In the genomic region with DNA sequence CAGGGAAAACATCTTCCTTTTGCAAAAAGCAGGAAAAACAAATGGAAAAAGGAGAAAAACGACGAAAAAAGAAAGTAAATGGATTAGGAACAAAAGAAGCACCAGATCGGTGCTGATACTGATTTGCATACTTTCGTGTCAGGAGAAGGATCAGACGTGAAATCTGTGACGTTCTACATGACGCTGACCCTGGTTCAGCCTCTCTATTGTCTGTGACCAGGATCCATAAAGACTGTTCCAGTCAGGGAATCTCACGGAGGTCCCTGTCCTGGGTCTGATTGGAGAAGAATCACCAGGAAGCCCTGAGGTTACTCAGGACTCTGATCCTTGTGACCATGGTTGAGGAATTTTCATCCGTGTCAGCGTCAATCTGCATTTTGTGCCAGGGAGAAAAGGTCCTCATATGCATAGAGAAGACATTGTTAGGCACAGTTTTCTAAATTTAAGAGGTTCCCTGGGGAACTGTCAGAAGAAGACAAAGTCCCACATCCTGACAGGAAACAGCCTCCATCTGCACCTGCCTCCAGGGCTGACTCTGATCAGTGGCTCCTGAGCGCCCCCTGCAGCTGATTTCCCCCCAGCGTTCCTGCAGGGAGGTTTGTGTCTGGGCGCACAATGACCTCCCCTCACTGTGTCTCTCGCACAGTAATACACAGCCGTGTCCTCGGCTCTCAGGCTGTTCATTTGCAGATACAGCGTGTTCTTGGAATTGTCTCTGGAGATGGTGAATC, we compare ENCODE assay signal across 8 cellular contexts.
A peak's percentile ranks its signal among the peaks of the same experiment; 100 is the strongest.
DNase-seq lines count a peak whose midpoint lies in the region; ATAC-seq and TF ChIP-seq lines count a peak whose summit lies in the region.
"Not testable (repeated sequence)": the region's sequence is repeated elsewhere in the genome, so short reads cannot be mapped to it uniquely, and the experiment has no call there.

No MANE protein-coding gene starts in this region.

- intact Hi-C loops in A673 (cut with micrococcal nuclease; ENCODE audit: unreplicated experiment): not testable (repeated sequence)

- not testable (repeated sequence) for H3K27me3 Mint-ChIP-seq in IgD-negative memory B cell; activated T-helper 17 cell treated with anti-CD3 and anti-CD28 coated beads, Interleukin-2, amount 50 U/mL, for 72 hours; stimulated activated memory B cell treated with anti-CD40 and anti-IgM and Interleukin-4, amounts not matched to agents 10 μg/mL and 1 μg/mL and 100 μg/mL, for 72 hours
- peaks cover 12% of the 10 kb centered on the region for H3K27me3 Mint-ChIP-seq in activated CD4-positive, alpha-beta memory T cell treated with anti-CD3 and anti-CD28 coated beads, Interleukin-2, amount 10 ng/mL, durations not matched to agents 7 days and 5 days

- H3K9me3 Mint-ChIP-seq in IgD-negative memory B cell; activated CD4-positive, alpha-beta memory T cell treated with anti-CD3 and anti-CD28 coated beads, Interleukin-2, amount 10 ng/mL, durations not matched to agents 7 days and 5 days; activated T-helper 17 cell treated with anti-CD3 and anti-CD28 coated beads, Interleukin-2, amount 50 U/mL, for 72 hours; stimulated activated memory B cell treated with anti-CD40 and anti-IgM and Interleukin-4, amounts not matched to agents 10 μg/mL and 1 μg/mL and 100 μg/mL, for 72 hours: not testable (repeated sequence)

- ATAC-seq in SK-N-SH treated with all-trans-retinoic acid at 6 μM for 48 hours: peak; percentile 56
- ATAC-seq in activated T-helper 17 cell treated with anti-CD3 and anti-CD28 coated beads, Interleukin-2, amount 50 U/mL, for 72 hours (replicated peaks): peak; percentile 55
- ATAC-seq in stimulated activated memory B cell treated with anti-CD40 and anti-IgM and Interleukin-4, amounts not matched to agents 10 μg/mL and 1 μg/mL and 100 μg/mL, for 72 hours: peak; percentile 67

- H3K36me3 ChIP-seq in A673 (ENCODE audit: insufficient read depth, low read length, poor library complexity, severe bottlenecking): not testable (repeated sequence)

- CTCF ChIA-PET in A673 (lab: Charles Lee); activated CD4-positive, alpha-beta memory T cell treated with anti-CD3 and anti-CD28 coated beads, Interleukin-2, amount 10 ng/mL, durations not matched to agents 7 days and 5 days (lab: Charles Lee): not testable (repeated sequence)

- not testable (repeated sequence) for H3K36me3 Mint-ChIP-seq in IgD-negative memory B cell; activated CD4-positive, alpha-beta memory T cell treated with anti-CD3 and anti-CD28 coated beads, Interleukin-2, amount 10 ng/mL, durations not matched to agents 7 days and 5 days (ENCODE audit: low read depth); activated T-helper 17 cell treated with anti-CD3 and anti-CD28 coated beads, Interleukin-2, amount 50 U/mL, for 72 hours (ENCODE audit: low read depth); stimulated activated memory B cell treated with anti-CD40 and anti-IgM and Interleukin-4, amounts not matched to agents 10 μg/mL and 1 μg/mL and 100 μg/mL, for 72 hours

- peaks cover 63% of the 10 kb centered on the region for H3K27me3 ChIP-seq in A673 (replicated peaks; ENCODE audit: insufficient read depth, low read depth, low read length, poor library complexity)

- not testable (repeated sequence) for H3K4me1 ChIP-seq in A673 (ENCODE audit: insufficient read depth, low read length, poor library complexity, severe bottlenecking)

- not testable (repeated sequence) for BruUV-seq in A673 (replicated peaks; lab: Mats Ljungman, UMichigan)

- POLR2A ChIA-PET in A673 (lab: Charles Lee; ENCODE audit: low non-redundant PET); activated CD4-positive, alpha-beta memory T cell treated with anti-CD3 and anti-CD28 coated beads, Interleukin-2, amount 10 ng/mL, durations not matched to agents 7 days and 5 days (lab: Charles Lee): not testable (repeated sequence)

- not testable (repeated sequence) for H3K27ac Mint-ChIP-seq in IgD-negative memory B cell; activated CD4-positive, alpha-beta memory T cell treated with anti-CD3 and anti-CD28 coated beads, Interleukin-2, amount 10 ng/mL, durations not matched to agents 7 days and 5 days; activated T-helper 17 cell treated with anti-CD3 and anti-CD28 coated beads, Interleukin-2, amount 50 U/mL, for 72 hours; stimulated activated memory B cell treated with anti-CD40 and anti-IgM and Interleukin-4, amounts not matched to agents 10 μg/mL and 1 μg/mL and 100 μg/mL, for 72 hours

- not testable (repeated sequence) for H3K27ac ChIP-seq in A673 (ENCODE audit: low read depth, low read length, poor library complexity, severe bottlenecking)

- not testable (repeated sequence) for H3K9me3 ChIP-seq in A673 (ENCODE audit: low read depth, low read length, poor library complexity, severe bottlenecking)

- peaks cover 0 to 22% (median 5%) of the 10 kb centered on the region in 3 donors for H3K4me1 Mint-ChIP-seq in IgD-negative memory B cell
- H3K4me1 Mint-ChIP-seq in activated CD4-positive, alpha-beta memory T cell treated with anti-CD3 and anti-CD28 coated beads, Interleukin-2, amount 10 ng/mL, durations not matched to agents 7 days and 5 days; activated T-helper 17 cell treated with anti-CD3 and anti-CD28 coated beads, Interleukin-2, amount 50 U/mL, for 72 hours: not testable (repeated sequence)
- peaks cover 25% of the 10 kb centered on the region for H3K4me1 Mint-ChIP-seq in stimulated activated memory B cell treated with anti-CD40 and anti-IgM and Interleukin-4, amounts not matched to agents 10 μg/mL and 1 μg/mL and 100 μg/mL, for 72 hours

- TF ChIP-seq CTCF in A673 (conservative IDR thresholded peaks at IDR 0.05; ENCODE audit: low read depth, low read length) (peak; percentile 42; the same call in 1 of the 2 replicates), GM12865 (IDR thresholded peaks at IDR 0.05; ENCODE audit: insufficient read depth, low read depth, low read length, missing control alignments) (peak; percentile 9)

- not testable (repeated sequence) for H3K4me3 ChIP-seq in A673 (ENCODE audit: low read depth, low read length, poor library complexity, severe bottlenecking); GM12865 (ENCODE audit: low read depth, low read length)

- H3K4me3 Mint-ChIP-seq in IgD-negative memory B cell: peak overlapping the region in 3 of 4 donors; percentile 38 to 73 (median 67)
- not testable (repeated sequence) for H3K4me3 Mint-ChIP-seq in activated CD4-positive, alpha-beta memory T cell treated with anti-CD3 and anti-CD28 coated beads, Interleukin-2, amount 10 ng/mL, durations not matched to agents 7 days and 5 days; activated T-helper 17 cell treated with anti-CD3 and anti-CD28 coated beads, Interleukin-2, amount 50 U/mL, for 72 hours; stimulated activated memory B cell treated with anti-CD40 and anti-IgM and Interleukin-4, amounts not matched to agents 10 μg/mL and 1 μg/mL and 100 μg/mL, for 72 hours

- DNase-seq in A673 (ENCODE audit: low spot score); GM12865 (ENCODE audit: low read depth): not testable (repeated sequence)
- DNase-seq in activated CD4-positive, alpha-beta memory T cell treated with anti-CD3 and anti-CD28 coated beads, Interleukin-2, amount 10 ng/mL, durations not matched to agents 7 days and 5 days: peak; percentile 54
- peak; percentile 44 for DNase-seq in effector CD4-positive, alpha-beta T cell
